Comparison of ENCODE assay signal across 17 cellular contexts in genomic region chr2:43326116-43326825, GRCh38.
DNase-seq lines count a peak whose midpoint lies in the region; ATAC-seq and TF ChIP-seq lines count a peak whose summit lies in the region.
"Had no signal": no experiment of that assay in that cellular context is flagged by ENCODE, and none has a peak within 500 bp of the region (broad histone marks: within the 10 kb centered on the region; RNA-seq: fewer than 3 reads in every experiment).

No MANE protein-coding gene starts in this region.

- in situ Hi-C loops in KBM-7 (cut with MboI; ENCODE audit: low pct_unique_long_range_greater_than_20kb, low sequenced_read_pairs), result no loop called here

- peaks cover 0 to 42% (median 20%) of the 10 kb centered on the region in 4 donors for H3K4me1 ChIP-seq in stomach
- H3K4me1 ChIP-seq: Peyer's patch had no signal

- no peak overlapping the region for H3K4me3 Mint-ChIP-seq in dendritic cell treated with granulocyte-macrophage colony-stimulating factor and Interleukin-4, amounts not matched to agents 40 ng/mL and 50 ng/mL, for 4 days
- H3K4me3 Mint-ChIP-seq: mesothelial cell of epicardium; stimulated activated memory B cell treated with anti-CD40 and anti-IgM and Interleukin-4, amounts not matched to agents 10 μg/mL and 1 μg/mL and 100 μg/mL, for 72 hours had no signal

- H3K4me3 ChIP-seq in stomach, result no peak overlapping the region
- H3K4me3 ChIP-seq: hepatocyte, Peyer's patch, smooth muscle cell had no signal

- peak overlapping the region in 3 of 5 donors; percentile 5 to 67 (median 66) for H3K27ac ChIP-seq in stomach

- peak; percentile 19 for DNase-seq in KBM-7
- peak; percentile 28 for DNase-seq in OCI-M1 (lab: John Stamatoyannopoulos, UW)
- DNase-seq in stomach, result no peak
- DNase-seq in OCI-M2 (lab: John Stamatoyannopoulos, UW; ENCODE audit: unreplicated experiment), result no peak
- no peak for DNase-seq in retina
- DNase-seq: activated CD8-positive, alpha-beta memory T cell treated with anti-CD3 and anti-CD28 coated beads, Interleukin-2, amount 50 U/mL, for 4 hours; activated naive CD4-positive, alpha-beta T cell treated with Interleukin-2 at 50 U/mL for 16 hours; kidney; NCI-H187; NCI-H526 treated with DMSO at 0.1 percent for 48 hours; Peyer's patch had no signal

- H3K9me3 Mint-ChIP-seq in dendritic cell treated with granulocyte-macrophage colony-stimulating factor and Interleukin-4, amounts not matched to agents 40 ng/mL and 50 ng/mL, for 4 days, result peaks cover 23% of the 10 kb centered on the region
- H3K9me3 Mint-ChIP-seq: stimulated activated memory B cell treated with anti-CD40 and anti-IgM and Interleukin-4, amounts not matched to agents 10 μg/mL and 1 μg/mL and 100 μg/mL, for 72 hours had no signal

- H3K27me3 Mint-ChIP-seq in dendritic cell treated with granulocyte-macrophage colony-stimulating factor and Interleukin-4, amounts not matched to agents 40 ng/mL and 50 ng/mL, for 4 days, result no peaks in the 10 kb centered on the region
- H3K27me3 Mint-ChIP-seq: stimulated activated memory B cell treated with anti-CD40 and anti-IgM and Interleukin-4, amounts not matched to agents 10 μg/mL and 1 μg/mL and 100 μg/mL, for 72 hours had no signal

- H3K27me3 ChIP-seq in stomach, result no peaks in the 10 kb centered on the region
- H3K27me3 ChIP-seq: hepatocyte, Peyer's patch had no signal

- peaks cover 0 to 3% (median 0%) of the 10 kb centered on the region in 4 donors for H3K36me3 ChIP-seq in stomach
- H3K36me3 ChIP-seq: Peyer's patch had no signal

- intact Hi-C loops in dendritic cell treated with granulocyte-macrophage colony-stimulating factor and Interleukin-4, amounts not matched to agents 40 ng/mL and 50 ng/mL, for 4 days (cut with micrococcal nuclease), result no loop called here
- intact Hi-C loops in stomach (cut with DNase I; ENCODE audit: low total_unique reads), result no loop called here

- WGBS in stomach, 5 donors, result 82 to 96% (median 92%) methylated on average over 2 of the region's 2 CpGs

- no peaks in the 10 kb centered on the region for H3K9me3 ChIP-seq in stomach
- H3K9me3 ChIP-seq: Peyer's patch had no signal

- TF ChIP-seq EP300 in stomach (IDR thresholded peaks at IDR 0.05), result no peak

- H3K4me1 Mint-ChIP-seq in dendritic cell treated with granulocyte-macrophage colony-stimulating factor and Interleukin-4, amounts not matched to agents 40 ng/mL and 50 ng/mL, for 4 days (ENCODE audit: low read depth), result peaks cover 47% of the 10 kb centered on the region
- H3K4me1 Mint-ChIP-seq: stimulated activated memory B cell treated with anti-CD40 and anti-IgM and Interleukin-4, amounts not matched to agents 10 μg/mL and 1 μg/mL and 100 μg/mL, for 72 hours had no signal

- ATAC-seq in HG03469 (IDR thresholded peaks at IDR 0.05; ENCODE audit: unreplicated experiment), result no peak
- ATAC-seq: stimulated activated memory B cell treated with anti-CD40 and anti-IgM and Interleukin-4, amounts not matched to agents 10 μg/mL and 1 μg/mL and 100 μg/mL, for 72 hours had no signal

- no peak for TF ChIP-seq POLR2A in stomach (IDR thresholded peaks at IDR 0.05)

- H3K27ac Mint-ChIP-seq in dendritic cell treated with granulocyte-macrophage colony-stimulating factor and Interleukin-4, amounts not matched to agents 40 ng/mL and 50 ng/mL, for 4 days, result peak overlapping the region; percentile 26
- H3K27ac Mint-ChIP-seq: stimulated activated memory B cell treated with anti-CD40 and anti-IgM and Interleukin-4, amounts not matched to agents 10 μg/mL and 1 μg/mL and 100 μg/mL, for 72 hours had no signal

- no peak for TF ChIP-seq CTCF in stomach (IDR thresholded peaks at IDR 0.05)

- H3K36me3 Mint-ChIP-seq in dendritic cell treated with granulocyte-macrophage colony-stimulating factor and Interleukin-4, amounts not matched to agents 40 ng/mL and 50 ng/mL, for 4 days (ENCODE audit: low read depth), result peaks cover 35% of the 10 kb centered on the region

Comparison
In these comparisons a context has a peak if more than half of its experiments do, and no peak if none do; other contexts are left out.
1. DNase-seq: peak in KBM-7 (single experiment) and OCI-M1 (single experiment); none in stomach (single experiment), OCI-M2 (single experiment) and retina (single experiment).